29 cellular contexts compared by ENCODE assay signal in the genomic region with DNA sequence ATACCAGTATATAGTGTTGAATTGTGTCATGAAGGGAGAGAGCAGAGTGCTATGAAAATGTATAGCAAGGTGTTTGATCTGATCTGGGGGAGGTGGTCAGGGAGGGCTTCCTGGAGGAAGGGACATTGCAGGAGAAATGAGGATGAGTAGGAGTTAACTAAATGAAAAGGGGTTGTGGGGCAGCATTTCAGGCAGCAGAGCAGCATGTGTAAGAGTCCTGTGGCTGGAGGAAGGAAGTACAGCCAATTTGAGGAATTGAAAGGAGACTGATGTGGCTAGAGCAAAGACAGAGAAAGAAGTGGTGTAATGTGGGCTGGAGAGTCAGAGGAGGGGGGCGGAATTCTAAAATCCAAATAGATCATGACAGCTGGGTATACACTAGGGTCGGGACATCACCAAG. TPM values are rescaled to one million over a fixed set of nuclear protein-coding genes. Genes with fewer than 3 reads are reported as not detected.
"Had no signal": no experiment of that assay in that cellular context is flagged by ENCODE, and none has a peak within 500 bp of the region (broad histone marks: within the 10 kb centered on the region; RNA-seq: fewer than 3 reads in every experiment).

No MANE protein-coding gene starts in this region.

- H3K27me3 Mint-ChIP-seq: activated naive CD8-positive, alpha-beta T cell; effector memory CD8-positive, alpha-beta T cell; stimulated activated memory B cell treated with anti-CD40 and anti-IgM and Interleukin-4, amounts not matched to agents 10 μg/mL and 1 μg/mL and 100 μg/mL, for 72 hours; type B pancreatic cell had no signal

- H3K9me3 Mint-ChIP-seq: activated T-cell treated with anti-CD3 and anti-CD28 coated beads, Interleukin-2, amount 50 U/mL, for 4 hours; activated T-helper 2 cell treated with anti-CD3 and anti-CD28 coated beads, Interferon-gamma antibody, Interleukin-2, Interleukin-4, amounts not matched to agents 10 μg/mL and 5 μg/mL and 100 μg/mL, durations not matched to agents 14 hours and 24 hours and 36 hours; effector memory CD8-positive, alpha-beta T cell; type B pancreatic cell had no signal

- H3K4me3 ChIP-seq: adrenal gland, ascending aorta, dorsolateral prefrontal cortex, heart left ventricle, testis had no signal

- H3K27ac ChIP-seq: adrenal gland, brain microvascular endothelial cell, dorsolateral prefrontal cortex, heart left ventricle, testis had no signal

- ATAC-seq: activated T-cell treated with anti-CD3 and anti-CD28 coated beads, Interleukin-2, amount 50 U/mL, for 4 hours; effector memory CD8-positive, alpha-beta T cell; heart left ventricle; left cardiac atrium; sciatic nerve; stimulated activated memory B cell treated with anti-CD40 and anti-IgM and Interleukin-4, amounts not matched to agents 10 μg/mL and 1 μg/mL and 100 μg/mL, for 72 hours; T-helper 17 cell had no signal

- H3K27me3 ChIP-seq: adrenal gland, ascending aorta, brain microvascular endothelial cell, dorsolateral prefrontal cortex, heart left ventricle, testis had no signal

- H3K27ac Mint-ChIP-seq: activated naive CD8-positive, alpha-beta T cell; activated T-helper 2 cell treated with anti-CD3 and anti-CD28 coated beads, Interferon-gamma antibody, Interleukin-2, Interleukin-4, amounts not matched to agents 10 μg/mL and 5 μg/mL and 100 μg/mL, durations not matched to agents 14 hours and 24 hours and 36 hours; effector memory CD8-positive, alpha-beta T cell; stimulated activated memory B cell treated with anti-CD40 and anti-IgM and Interleukin-4, amounts not matched to agents 10 μg/mL and 1 μg/mL and 100 μg/mL, for 72 hours; T-helper 17 cell; type B pancreatic cell had no signal

- H3K9me3 ChIP-seq: adrenal gland, ascending aorta, heart left ventricle, testis had no signal

- H3K4me1 Mint-ChIP-seq: stimulated activated memory B cell treated with anti-CD40 and anti-IgM and Interleukin-4, amounts not matched to agents 10 μg/mL and 1 μg/mL and 100 μg/mL, for 72 hours had no signal

- H3K36me3 ChIP-seq: adrenal gland had no signal

- H3K4me3 Mint-ChIP-seq: activated naive CD8-positive, alpha-beta T cell; activated T-cell treated with anti-CD3 and anti-CD28 coated beads, Interleukin-2, amount 50 U/mL, for 4 hours; effector memory CD8-positive, alpha-beta T cell; stimulated activated memory B cell treated with anti-CD40 and anti-IgM and Interleukin-4, amounts not matched to agents 10 μg/mL and 1 μg/mL and 100 μg/mL, for 72 hours; T-helper 17 cell; type B pancreatic cell had no signal

- DNase-seq: activated CD4-positive, alpha-beta T cell treated with anti-CD3 and anti-CD28 coated beads for 4 hours; activated CD4-positive, alpha-beta T cell treated with anti-CD3 and anti-CD28 coated beads, Interleukin-2, amount 50 U/mL, for 48 hours; activated CD4-positive, CD25-positive, alpha-beta regulatory T cell; activated CD8-positive, alpha-beta memory T cell treated with anti-CD3 and anti-CD28 coated beads, Interleukin-2, amount 50 U/mL, for 48 hours; activated naive CD4-positive, alpha-beta T cell; activated T-cell treated with anti-CD3 and anti-CD28 coated beads, Interleukin-2, amount 50 U/mL, for 4 hours; adrenal gland; brain microvascular endothelial cell; central memory CD4-positive, alpha-beta T cell; dorsolateral prefrontal cortex; effector memory CD8-positive, alpha-beta T cell; heart left ventricle; islet precursor cell; left cardiac atrium; mesenchymal stem cell; small intestine; stimulated activated CD4-positive, alpha-beta T cell treated with anti-CD3 and anti-CD28 coated beads, Interleukin-2, amount 100 ng/mL, for 24 hours; T-helper 17 cell; testis had no signal

RNA-seq across cellular contexts. Expression of a gene that starts 46.6 kb away (rescaled TPM):
- total RNA-seq: activated CD8-positive, alpha-beta memory T cell treated with anti-CD3 and anti-CD28 coated beads for 36 hours; activated T-cell treated with anti-CD3 and anti-CD28 coated beads, Interleukin-2, amount 50 U/mL, for 4 hours; activated T-helper 2 cell treated with anti-CD3 and anti-CD28 coated beads, Interferon-gamma antibody, Interleukin-2, Interleukin-4, amounts not matched to agents 10 μg/mL and 5 μg/mL and 100 μg/mL, durations not matched to agents 14 hours and 24 hours and 36 hours; ascending aorta; mononuclear cell; osteoblast; renal cortical epithelial cell; T-helper 17 cell had no signal
